In genomic region chr19:41218249-41218614, GRCh38 we compare ENCODE assay signal across 12 cellular contexts. TPM values are rescaled to one million over a fixed set of nuclear protein-coding genes. Genes with fewer than 3 reads are reported as not detected.
A peak's percentile ranks its signal among the peaks of the same experiment; 100 is the strongest.
DNase-seq lines count a peak whose midpoint lies in the region; ATAC-seq and TF ChIP-seq lines count a peak whose summit lies in the region.
"Had no signal": no experiment of that assay in that cellular context is flagged by ENCODE, and none has a peak within 500 bp of the region (broad histone marks: within the 10 kb centered on the region; RNA-seq: fewer than 3 reads in every experiment).

No MANE protein-coding gene starts in this region.

- H3K4me3 Mint-ChIP-seq in MCF 10A (ENCODE audit: unreplicated experiment) = peak overlapping the region; percentile 78
- H3K4me3 Mint-ChIP-seq in activated T-cell treated with anti-CD3 and anti-CD28 coated beads, Interleukin-2, amount 50 U/mL, for 4 hours = no peak overlapping the region
- H3K4me3 Mint-ChIP-seq in natural killer cell = no peak overlapping the region
- H3K4me3 Mint-ChIP-seq: stimulated activated naive CD8-positive, alpha-beta T cell treated with anti-CD3 and anti-CD28 coated beads, Interleukin-15, Interleukin-2, amounts not matched to agents 100 ng/mL and 50 ng/mL, for 24 hours had no signal

- no peaks in the 10 kb centered on the region for H3K4me1 ChIP-seq in HEK293 (ENCODE audit: control insufficient read depth, insufficient read depth, low read length)
- peaks cover 3% of the 10 kb centered on the region for H3K4me1 ChIP-seq in iPS-18a (ENCODE audit: control insufficient read depth, low read depth, low read length)
- H3K4me1 ChIP-seq in skeletal muscle satellite cell (ENCODE audit: control insufficient read depth, insufficient read depth, low read length) = peaks cover 30% of the 10 kb centered on the region

- ATAC-seq in GM19023 (IDR thresholded peaks at IDR 0.05; ENCODE audit: unreplicated experiment) = no peak
- no peak for ATAC-seq in activated T-cell treated with anti-CD3 and anti-CD28 coated beads, Interleukin-2, amount 50 U/mL, for 4 hours
- ATAC-seq in natural killer cell = no peak
- ATAC-seq in HG02642 (IDR thresholded peaks at IDR 0.05; ENCODE audit: poor library complexity, unreplicated experiment) = no peak

- peaks cover 47% of the 10 kb centered on the region for H3K4me1 Mint-ChIP-seq in MCF 10A (ENCODE audit: insufficient read depth, unreplicated experiment)
- peaks cover 2% of the 10 kb centered on the region for H3K4me1 Mint-ChIP-seq in activated T-cell treated with anti-CD3 and anti-CD28 coated beads, Interleukin-2, amount 50 U/mL, for 4 hours (ENCODE audit: low read depth)
- peaks cover 0 to 7% of the 10 kb centered on the region in 2 donors for H3K4me1 Mint-ChIP-seq in natural killer cell

- H3K4me2 ChIP-seq in skeletal muscle satellite cell (ENCODE audit: low read length) = peak overlapping the region; percentile 91
- H3K4me2 ChIP-seq: KMS-11 had no signal

- H3K27me3 Mint-ChIP-seq in MCF 10A (ENCODE audit: insufficient read depth, unreplicated experiment) (no peaks in the 10 kb centered on the region), natural killer cell (ENCODE audit: low read depth in 2 of 2) (peaks cover 43 to 47% of the 10 kb centered on the region in 2 donors)
- H3K27me3 Mint-ChIP-seq in activated T-cell treated with anti-CD3 and anti-CD28 coated beads, Interleukin-2, amount 50 U/mL, for 4 hours (ENCODE audit: low read depth) = peaks cover 40% of the 10 kb centered on the region

- intact Hi-C loops in MCF 10A (cut with micrococcal nuclease) (loop anchor here (2.0 kb wide), 1 partner anchor 45 kb away; no protein-coding TSS in a partner anchor), natural killer cell (cut with micrococcal nuclease) (no loop called here)

- H3K36me3 ChIP-seq in HEK293 (ENCODE audit: control insufficient read depth in 2 of 2, insufficient read depth in 1 of 2, low read length in 2 of 2) (no peaks in the 10 kb centered on the region), iPS-18a (ENCODE audit: control insufficient read depth, low read depth, low read length) (peaks cover 6% of the 10 kb centered on the region), skeletal muscle satellite cell (ENCODE audit: insufficient read depth, low read length) (peaks cover 23% of the 10 kb centered on the region)

- no peak overlapping the region for H3K9ac ChIP-seq in iPS-18a (ENCODE audit: low read length)
- peak overlapping the region; percentile 93 for H3K9ac ChIP-seq in skeletal muscle satellite cell (ENCODE audit: low read depth, low read length)
- H3K9ac ChIP-seq: KMS-11 had no signal

- no peak for TF ChIP-seq CTCF in HEK293 (tag by site-specific recombination; IDR thresholded peaks at IDR 0.05)
- TF ChIP-seq CTCF in MCF 10A (IDR thresholded peaks at IDR 0.05; ENCODE audit: unreplicated experiment) = no peak
- no peak for TF ChIP-seq CTCF in natural killer cell (IDR thresholded peaks at IDR 0.05)

- H3K9me3 ChIP-seq in HEK293 (ENCODE audit: control insufficient read depth, insufficient read depth, low read depth, low read length) (no peaks in the 10 kb centered on the region), iPS-18a (ENCODE audit: control insufficient read depth, low read depth, low read length) (no peaks in the 10 kb centered on the region), skeletal muscle satellite cell (replicated peaks; ENCODE audit: low read length) (no peaks in the 10 kb centered on the region)

- H3K27ac Mint-ChIP-seq in MCF 10A (ENCODE audit: low read depth, unreplicated experiment) (peak overlapping the region; percentile 96), natural killer cell (no peak overlapping the region)
- H3K27ac Mint-ChIP-seq: stimulated activated naive CD8-positive, alpha-beta T cell treated with anti-CD3 and anti-CD28 coated beads, Interleukin-15, Interleukin-2, amounts not matched to agents 100 ng/mL and 50 ng/mL, for 24 hours had no signal

- H3K9me3 Mint-ChIP-seq in MCF 10A (ENCODE audit: unreplicated experiment) (no peaks in the 10 kb centered on the region), natural killer cell (no peaks in the 10 kb centered on the region)
- H3K9me3 Mint-ChIP-seq in activated T-cell treated with anti-CD3 and anti-CD28 coated beads, Interleukin-2, amount 50 U/mL, for 4 hours = no peaks in the 10 kb centered on the region
- H3K9me3 Mint-ChIP-seq: stimulated activated naive CD8-positive, alpha-beta T cell treated with anti-CD3 and anti-CD28 coated beads, Interleukin-15, Interleukin-2, amounts not matched to agents 100 ng/mL and 50 ng/mL, for 24 hours had no signal

- TSS peak; percentile 64 for BruUV-seq in MCF 10A (replicated peaks; lab: Mats Ljungman, UMichigan)

- POLR2A ChIA-PET in HEK293 (lab: Yijun Ruan, JAX) = interaction anchor here (2.1 kb wide), 1 partner anchor 47 kb away, joined by 11 read pairs; the partner anchor contains the start of gene HNRNPUL1
- POLR2A ChIA-PET in MCF 10A (lab: Yijun Ruan, JAX) = interaction anchor here (0.6 to 14.1 kb wide), 22 partner anchors 10 to 1221 kb away, joined by 3 to 345 read pairs (median 4); partner anchors contain the start of genes ACTMAP, CCDC97, COQ8B and HNRNPUL1

- peaks cover 15% of the 10 kb centered on the region for H3K36me3 Mint-ChIP-seq in MCF 10A (ENCODE audit: insufficient read depth, unreplicated experiment)
- no peaks in the 10 kb centered on the region for H3K36me3 Mint-ChIP-seq in activated T-cell treated with anti-CD3 and anti-CD28 coated beads, Interleukin-2, amount 50 U/mL, for 4 hours (ENCODE audit: insufficient read depth)
- H3K36me3 Mint-ChIP-seq in natural killer cell = no peaks in the 10 kb centered on the region

- H3K27me3 ChIP-seq in iPS-18a (ENCODE audit: control insufficient read depth, insufficient read depth, low read length) (no peaks in the 10 kb centered on the region), skeletal muscle satellite cell (ENCODE audit: control insufficient read depth, insufficient read depth, low read length) (no peaks in the 10 kb centered on the region)

- CTCF ChIA-PET in HEK293 (lab: Yijun Ruan, JAX) = interaction anchor here (0.6 to 0.7 kb wide), 3 partner anchors 11 to 344 kb away, joined by 3 to 5 read pairs (median 3); no protein-coding TSS in a partner anchor
- CTCF ChIA-PET in MCF 10A (lab: Yijun Ruan, JAX) = interaction anchor here (0.6 to 3.9 kb wide), 4 partner anchors 14 to 129 kb away, joined by 3 to 30 read pairs (median 4); partner anchors contain the start of gene HNRNPUL1

- H3K4me3 ChIP-seq in HEK293 (ENCODE audit: low read depth, low read length) = no peak overlapping the region
- H3K4me3 ChIP-seq in iPS-18a (ENCODE audit: low read length) = peak overlapping the region; percentile 73
- H3K4me3 ChIP-seq in skeletal muscle satellite cell (ENCODE audit: low read length) = peak overlapping the region; percentile 78

- no peak for DNase-seq in MCF 10A (ENCODE audit: unreplicated experiment)
- DNase-seq in activated T-cell treated with anti-CD3 and anti-CD28 coated beads, Interleukin-2, amount 50 U/mL, for 4 hours = no peak
- no peak for DNase-seq in natural killer cell
- DNase-seq: NCI-H524, T-helper 9 cell had no signal

- H3K27ac ChIP-seq in HEK293 (ENCODE audit: extremely low read depth, low read depth, low read length) = no peak overlapping the region
- H3K27ac ChIP-seq in iPS-18a (ENCODE audit: low read length) = no peak overlapping the region
- H3K27ac ChIP-seq: KMS-11 had no signal

TF ChIP-seq in HEK293, 187 proteins besides CTCF, POLR2A, EP300 and RAD21:
- TF ChIP-seq ZNF510 (tag by site-specific recombination; IDR thresholded peaks at IDR 0.05; ENCODE audit: insufficient replicate concordance) = no peak
- 0 out of 2 replicates have a peak, but pooled peaks have one; percentile 8 for TF ChIP-seq PBX3 (CRISPR knock-in tag; IDR thresholded peaks at IDR 0.05)

RNA-seq across cellular contexts. Expression of gene AXL, which starts 0.8 kb away (rescaled TPM):
- 136 and 165 TPM in 2 replicates for total RNA-seq in MCF 10A (2022)
- total RNA-seq in skeletal muscle satellite cell (2012; rRNA removed) = 208 and 238 TPM in 2 replicates
- total RNA-seq in activated T-cell treated with anti-CD3 and anti-CD28 coated beads, Interleukin-2, amount 50 U/mL, for 4 hours = under 1 TPM; 0.08 to 0.40 (median 0.30) TPM
- under 1 TPM in 2 of 3 donors, not detected in 1; 0.16 to 0.70 TPM for total RNA-seq in natural killer cell

RNA-seq across cellular contexts. Expression of gene CYP2S1, which starts 25.2 kb away (rescaled TPM):
- not detected in 2 replicates for total RNA-seq in MCF 10A (2022)
- total RNA-seq in skeletal muscle satellite cell (2012; rRNA removed) = not detected in 2 replicates
- total RNA-seq in activated T-cell treated with anti-CD3 and anti-CD28 coated beads, Interleukin-2, amount 50 U/mL, for 4 hours = under 1 TPM; 0.24 to 0.30 (median 0.27) TPM
- 1 to 10 TPM in 1 of 3 donors, under 1 TPM in 2; 0.78 to 1.6 (median 0.84) TPM for total RNA-seq in natural killer cell

RNA-seq across cellular contexts. Expression of gene HNRNPUL1, which starts 45.9 kb away (rescaled TPM):
- total RNA-seq in MCF 10A (2022) (179 and 204 TPM in 2 replicates), natural killer cell (100 to 1,000 TPM; 279 to 360 (median 315) TPM)
- total RNA-seq in skeletal muscle satellite cell (2012; rRNA removed) = 85.6 and 97.1 TPM in 2 replicates
- total RNA-seq in activated T-cell treated with anti-CD3 and anti-CD28 coated beads, Interleukin-2, amount 50 U/mL, for 4 hours = 100 to 1,000 TPM; 224 to 248 (median 238) TPM

Comparison
In these comparisons a context has a peak if more than half of its experiments do, and no peak if none do; other contexts are left out.
1. RNA of gene AXL, which starts 0.8 kb away (total RNA-seq): 136 to 165 TPM in MCF 10A; 0.08 to 0.40 TPM in activated T-cell treated with anti-CD3 and anti-CD28 coated beads, Interleukin-2, amount 50 U/mL, for 4 hours and 0.16 to 0.70 TPM in natural killer cell; every median in the first group is over 10 times any median in the second.